Comparison of ENCODE assay signal across 20 cellular contexts in genomic region chr2:133252770-133253355, GRCh38.
DNase-seq lines count a peak whose midpoint lies in the region; ATAC-seq, FAIRE-seq and TF ChIP-seq lines count a peak whose summit lies in the region.
"Had no signal": no experiment of that assay in that cellular context is flagged by ENCODE, and none has a peak within 500 bp of the region (broad histone marks: within the 10 kb centered on the region; RNA-seq: fewer than 3 reads in every experiment).

No MANE protein-coding gene starts in this region.

- TF ChIP-seq POLR2A in IMR-90 (IDR thresholded peaks at IDR 0.05; ENCODE audit: low read depth, low read length) (no peak), gastroesophageal sphincter (IDR thresholded peaks at IDR 0.05) (no peak)

- H4K20me1 ChIP-seq in IMR-90 (ENCODE audit: insufficient read depth, low read length) = no peaks in the 10 kb centered on the region
- no peaks in the 10 kb centered on the region for H4K20me1 ChIP-seq in astrocyte (ENCODE audit: insufficient read depth, low read length)
- H4K20me1 ChIP-seq: BLaER1 had no signal

- H3K79me1 ChIP-seq in IMR-90 (ENCODE audit: low read depth in 1 of 2, low read length in 2 of 2) = peaks cover 40 to 79% of the 10 kb centered on the region in 2 experiments

- no peaks in the 10 kb centered on the region for H3K27me3 ChIP-seq in IMR-90 (ENCODE audit: control insufficient read depth, insufficient read depth, low read length)
- H3K27me3 ChIP-seq in astrocyte (ENCODE audit: insufficient read depth, low read length) = no peaks in the 10 kb centered on the region
- H3K27me3 ChIP-seq in gastroesophageal sphincter = no peaks in the 10 kb centered on the region
- H3K27me3 ChIP-seq: BLaER1 had no signal

- no peak overlapping the region for H2AK9ac ChIP-seq in IMR-90 (replicated peaks; ENCODE audit: low read depth, low read length, poor library complexity)

- peak overlapping the region; percentile 76; the same call in 1 of the 2 replicates for H3K18ac ChIP-seq in IMR-90 (ENCODE audit: low read depth, low read length)

- H3K56ac ChIP-seq in IMR-90 (ENCODE audit: extremely low read depth, insufficient read depth, low read length) = no peak overlapping the region

- peak overlapping the region in 1 of 2 experiments; percentile 67; a peak in 2 of 4 replicates for H4K8ac ChIP-seq in IMR-90 (ENCODE audit: low read depth in 2 of 2, low read length in 2 of 2)

- H3K9me1 ChIP-seq in IMR-90 (ENCODE audit: insufficient read depth, low read length) = peaks cover 17% of the 10 kb centered on the region

- no peak overlapping the region for H3K27ac Mint-ChIP-seq in astrocyte (ENCODE audit: unreplicated experiment)
- no peak overlapping the region for H3K27ac Mint-ChIP-seq in activated naive CD4-positive, alpha-beta T cell treated with anti-CD3 and anti-CD28 coated beads, Interleukin-2, amount 50 U/mL, for 72 hours
- H3K27ac Mint-ChIP-seq: CD14-positive monocyte; CD4-positive, alpha-beta memory T cell had no signal

- TF ChIP-seq CTCF in IMR-90 (conservative IDR thresholded peaks at IDR 0.05; ENCODE audit: low read depth, low read length) (no peak), astrocyte (IDR thresholded peaks at IDR 0.05; ENCODE audit: insufficient read depth, low read depth, low read length) (no peak), fibroblast of the aortic adventitia (IDR thresholded peaks at IDR 0.05; ENCODE audit: insufficient read depth, low read length) (no peak), gastroesophageal sphincter (IDR thresholded peaks at IDR 0.05) (no peak)

- POLR2A ChIA-PET in IMR-90 (lab: Charles Lee; ENCODE audit: unreplicated experiment) = interaction anchor here (0.7 kb wide), 1 partner anchor 37 kb away, joined by 5 read pairs; no protein-coding TSS in a partner anchor

- H3K36me3 ChIP-seq in IMR-90 (ENCODE audit: control insufficient read depth, insufficient read depth, low read length) (peaks cover 7% of the 10 kb centered on the region; the same call in 1 of the 2 replicates), astrocyte (ENCODE audit: insufficient read depth, low read length) (no peaks in the 10 kb centered on the region), gastroesophageal sphincter (no peaks in the 10 kb centered on the region)
- H3K36me3 ChIP-seq: BLaER1, HAP-1 had no signal

- H3K79me2 ChIP-seq in astrocyte (ENCODE audit: insufficient read depth, low read length) = no peaks in the 10 kb centered on the region

- H3K4me3 ChIP-seq in IMR-90 (ENCODE audit: insufficient read depth, low read depth, low read length) (no peak overlapping the region), astrocyte (ENCODE audit: insufficient read depth, low read depth, low read length) (no peak overlapping the region), fibroblast of the aortic adventitia (ENCODE audit: low read depth, low read length) (no peak overlapping the region), gastroesophageal sphincter (no peak overlapping the region)
- H3K4me3 ChIP-seq: BLaER1, GM12878, GM23248, HAP-1 had no signal

- DNase-seq in IMR-90 (no peak), astrocyte (ENCODE audit: low read depth) (peak; percentile 16), fibroblast of the aortic adventitia (ENCODE audit: low read depth) (peak; percentile 23), renal cortical epithelial cell (ENCODE audit: low read depth) (peak; percentile 60), dermis blood vessel endothelial cell (no peak), NCI-H2227 treated with DMSO at 0.1 percent for 48 hours (lab: John Stamatoyannopoulos, UW) (no peak)
- no peak for DNase-seq in activated naive CD4-positive, alpha-beta T cell treated with anti-CD3 and anti-CD28 coated beads, Interleukin-2, amount 50 U/mL, for 72 hours (ENCODE audit: low spot score in 2 of 2)
- DNase-seq: 8988T; Calu3; CD4-positive, alpha-beta memory T cell; DMS 273 treated with DMSO at 0.1 percent for 48 hours; DMS53; DND-41; EL; GM23248 had no signal

- H3K9ac ChIP-seq in IMR-90 (ENCODE audit: low read depth, low read length) (no peak overlapping the region), astrocyte (ENCODE audit: low read length) (no peak overlapping the region)
- H3K9ac ChIP-seq: BLaER1, GM23248 had no signal

- H3K27ac ChIP-seq in IMR-90 (ENCODE audit: insufficient read depth, low read length) (no peak overlapping the region), astrocyte (ENCODE audit: low read depth, low read length) (no peak overlapping the region), gastroesophageal sphincter (no peak overlapping the region)
- H3K27ac ChIP-seq: BLaER1, GM23248 had no signal

- H3K36me3 Mint-ChIP-seq in astrocyte (ENCODE audit: low read depth, unreplicated experiment) = no peaks in the 10 kb centered on the region
- H3K36me3 Mint-ChIP-seq in activated naive CD4-positive, alpha-beta T cell treated with anti-CD3 and anti-CD28 coated beads, Interleukin-2, amount 50 U/mL, for 72 hours = no peaks in the 10 kb centered on the region
- H3K36me3 Mint-ChIP-seq: CD14-positive monocyte; CD4-positive, alpha-beta memory T cell had no signal

- H3K23ac ChIP-seq in IMR-90 (ENCODE audit: low read depth, low read length) = peak overlapping the region; percentile 2; the same call in 1 of the 2 replicates

- H3K4ac ChIP-seq in IMR-90 (ENCODE audit: low read depth, low read length) = peak overlapping the region; percentile 53

- TF ChIP-seq RAD21 in IMR-90 (IDR thresholded peaks at IDR 0.05; ENCODE audit: low read length) = no peak

- BruUV-seq in IMR-90 (replicated peaks; lab: Mats Ljungman, UMichigan) = no TSS peak

- intact Hi-C loops in IMR-90 (cut with micrococcal nuclease) = no loop called here

- no peak overlapping the region for H4K5ac ChIP-seq in IMR-90 (ENCODE audit: low read depth, low read length)

- peak overlapping the region; percentile 28; the same call in 1 of the 2 replicates for H4K91ac ChIP-seq in IMR-90 (ENCODE audit: insufficient read depth, low read depth, low read length)

- H2BK120ac ChIP-seq in IMR-90 (ENCODE audit: low read depth, low read length) = peak overlapping the region; percentile 1; the same call in 1 of the 2 replicates

- no peaks in the 10 kb centered on the region for H3K27me3 Mint-ChIP-seq in astrocyte (ENCODE audit: low read depth, unreplicated experiment)
- H3K27me3 Mint-ChIP-seq: CD4-positive, alpha-beta memory T cell had no signal

- no peak for FAIRE-seq in astrocyte (lab: Jason Lieb, UNC)
- FAIRE-seq: GM12878 had no signal

- CTCF ChIA-PET in IMR-90 (lab: Yijun Ruan, JAX) = interaction anchor here (0.8 kb wide), 1 partner anchor 81 kb away, joined by 3 read pairs; no protein-coding TSS in a partner anchor

- peaks cover 2% of the 10 kb centered on the region for H3K4me1 Mint-ChIP-seq in astrocyte (ENCODE audit: low read depth, unreplicated experiment)
- H3K4me1 Mint-ChIP-seq: CD14-positive monocyte had no signal

- H3K9me3 Mint-ChIP-seq in astrocyte (ENCODE audit: unreplicated experiment) = peaks cover 4% of the 10 kb centered on the region
- H3K9me3 Mint-ChIP-seq in activated naive CD4-positive, alpha-beta T cell treated with anti-CD3 and anti-CD28 coated beads, Interleukin-2, amount 50 U/mL, for 72 hours = peaks cover 0 to 5% of the 10 kb centered on the region in 2 donors

- no peak overlapping the region for H2AK5ac ChIP-seq in IMR-90 (ENCODE audit: low read depth, low read length)

- H2AFZ ChIP-seq in IMR-90 (replicated peaks; ENCODE audit: low read length, poor library complexity) = no peak overlapping the region
- no peak overlapping the region for H2AFZ ChIP-seq in astrocyte (ENCODE audit: low read depth, low read length)
- H2AFZ ChIP-seq: GM23248 had no signal

- H3K9me3 ChIP-seq in IMR-90 (ENCODE audit: control insufficient read depth, insufficient read depth, low read length) (no peaks in the 10 kb centered on the region), astrocyte (ENCODE audit: insufficient read depth, low read depth, low read length) (no peaks in the 10 kb centered on the region), gastroesophageal sphincter (no peaks in the 10 kb centered on the region)
- H3K9me3 ChIP-seq: BLaER1, HAP-1 had no signal

- in situ Hi-C loops in IMR-90 (cut with MboI; ENCODE audit: low sequenced_read_pairs) = loop anchor here (10.0 kb wide), 1 partner anchor 312 kb away; the partner anchor contains the start of gene NCKAP5

- H3K4me2 ChIP-seq in IMR-90 (ENCODE audit: low read depth, low read length) (no peak overlapping the region), astrocyte (ENCODE audit: low read length) (no peak overlapping the region)
- H3K4me2 ChIP-seq: BLaER1 had no signal

- H2BK15ac ChIP-seq in IMR-90 (ENCODE audit: low read depth, low read length) = peak overlapping the region; percentile 32; the same call in 1 of the 3 replicates

- ATAC-seq in IMR-90 (ENCODE audit: low read depth) = no peak
- ATAC-seq in gastroesophageal sphincter = no peak
- ATAC-seq in activated naive CD4-positive, alpha-beta T cell treated with anti-CD3 and anti-CD28 coated beads, Interleukin-2, amount 50 U/mL, for 72 hours = no peak
- ATAC-seq: GM12878 had no signal

- H3K4me1 ChIP-seq in IMR-90 (ENCODE audit: control insufficient read depth, insufficient read depth, low read length) (peaks cover 22% of the 10 kb centered on the region), astrocyte (ENCODE audit: insufficient read depth, low read length) (no peaks in the 10 kb centered on the region), gastroesophageal sphincter (no peaks in the 10 kb centered on the region)
- H3K4me1 ChIP-seq: HAP-1 had no signal

- H2BK20ac ChIP-seq in IMR-90 (ENCODE audit: low read depth, low read length) = no peak overlapping the region; the same call in 1 of the 2 replicates

- no CpG with 5 or more reads among the region's 5 CpGs for WGBS in IMR-90 (ENCODE audit: extremely low coverage in 2 of 2, insufficient read length in 1 of 2), 2 experiments
- WGBS in gastroesophageal sphincter (ENCODE audit: low coverage in 1 of 2), 2 donors = 81 to 92% methylated on average over 3 to 5 of the region's 5 CpGs

- peak overlapping the region; percentile 64; the same call in 1 of the 2 replicates for H3K14ac ChIP-seq in IMR-90 (replicated peaks; ENCODE audit: low read depth, low read length)

- TF ChIP-seq EP300 in gastroesophageal sphincter (IDR thresholded peaks at IDR 0.05) = no peak

- dilution Hi-C loops in IMR-90 (cut with HindIII; ENCODE audit: low sequenced_read_pairs, unreplicated experiment) = no loop called here

- H2BK5ac ChIP-seq in IMR-90 (ENCODE audit: low read depth, low read length, poor library complexity, severe bottlenecking) = no peak overlapping the region

- no peak overlapping the region for H3K4me3 Mint-ChIP-seq in astrocyte (ENCODE audit: unreplicated experiment)
- H3K4me3 Mint-ChIP-seq: CD14-positive monocyte; CD4-positive, alpha-beta memory T cell had no signal

TF ChIP-seq in IMR-90, 13 proteins besides CTCF, POLR2A, EP300 and RAD21 (continues in another document):
- TF ChIP-seq RCOR1 (IDR thresholded peaks at IDR 0.05; ENCODE audit: insufficient replicate concordance, low read length) = no peak
- no peak for TF ChIP-seq BHLHE40 (IDR thresholded peaks at IDR 0.05; ENCODE audit: low read depth, low read length)
- TF ChIP-seq RFX5 (IDR thresholded peaks at IDR 0.05; ENCODE audit: low read depth, low read length) = no peak

Comparison
In these comparisons a context has a peak if more than half of its experiments do, and no peak if none do; other contexts are left out.
1. DNase-seq: peak in astrocyte (single experiment), fibroblast of the aortic adventitia (single experiment) and renal cortical epithelial cell (single experiment); none in IMR-90 (single experiment), activated naive CD4-positive, alpha-beta T cell treated with anti-CD3 and anti-CD28 coated beads, Interleukin-2, amount 50 U/mL, for 72 hours (0 of 2), dermis blood vessel endothelial cell (single experiment) and NCI-H2227 treated with DMSO at 0.1 percent for 48 hours (single experiment).